Comparison of ENCODE assay signal across 22 cellular contexts in the genomic region with DNA sequence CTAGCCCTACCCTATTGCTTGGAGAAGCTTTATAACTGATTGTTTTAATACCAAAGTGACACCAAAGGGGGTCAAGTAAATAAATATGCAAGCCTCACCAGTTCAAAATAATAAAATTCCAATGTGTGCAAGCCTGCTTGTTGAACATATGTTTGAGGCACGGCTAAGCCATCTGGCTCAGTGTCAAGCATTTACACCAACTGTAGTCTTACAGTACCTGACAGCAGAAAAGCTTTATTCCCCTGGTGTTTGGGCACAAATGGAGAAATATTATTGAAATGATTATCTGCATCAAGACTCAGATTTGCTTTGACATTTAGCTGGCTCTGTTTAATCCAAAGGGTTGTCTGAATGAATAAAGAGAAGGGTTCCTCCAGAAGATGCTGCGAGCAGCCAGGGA.
DNase-seq lines count a peak whose midpoint lies in the region; TF ChIP-seq lines count a peak whose summit lies in the region.
"Had no signal": no experiment of that assay in that cellular context is flagged by ENCODE, and none has a peak within 500 bp of the region (broad histone marks: within the 10 kb centered on the region; RNA-seq: fewer than 3 reads in every experiment).

No MANE protein-coding gene starts in this region.

- H3K27me3 Mint-ChIP-seq in HFFc6 (ENCODE audit: insufficient read depth) (no peaks in the 10 kb centered on the region; the same call in 1 of the 2 replicates), progenitor cell of endocrine pancreas (no peaks in the 10 kb centered on the region)
- H3K27me3 Mint-ChIP-seq: activated CD8-positive, alpha-beta memory T cell treated with anti-CD3 and anti-CD28 coated beads, Interleukin-2, amount 10 ng/mL, durations not matched to agents 7 days and 5 days; stimulated activated naive B cell treated with anti-CD40 and anti-IgM and Interleukin-4, amounts not matched to agents 10 μg/mL and 1 μg/mL and 100 μg/mL, for 72 hours had no signal

- TF ChIP-seq CTCF in AG10803 (conservative IDR thresholded peaks at IDR 0.05; ENCODE audit: low read length), result no peak
- no peak for TF ChIP-seq CTCF in HFFc6 (IDR thresholded peaks at IDR 0.05)
- TF ChIP-seq CTCF in progenitor cell of endocrine pancreas (IDR thresholded peaks at IDR 0.05; ENCODE audit: unreplicated experiment), result no peak

- no peaks in the 10 kb centered on the region for H3K36me3 Mint-ChIP-seq in HFFc6 (ENCODE audit: low read depth)
- no peaks in the 10 kb centered on the region for H3K36me3 Mint-ChIP-seq in progenitor cell of endocrine pancreas (ENCODE audit: insufficient read depth)
- H3K36me3 Mint-ChIP-seq: activated CD8-positive, alpha-beta memory T cell treated with anti-CD3 and anti-CD28 coated beads, Interleukin-2, amount 10 ng/mL, durations not matched to agents 7 days and 5 days; activated naive CD4-positive, alpha-beta T cell treated with anti-CD3 and anti-CD28 coated beads, Interleukin-2, amount 50 U/mL, for 24 hours; naive thymus-derived CD8-positive, alpha-beta T cell; stimulated activated naive B cell treated with anti-CD40 and anti-IgM and Interleukin-4, amounts not matched to agents 10 μg/mL and 1 μg/mL and 100 μg/mL, for 72 hours had no signal

- H3K4me3 Mint-ChIP-seq in HFFc6, result peak overlapping the region; percentile 45; the same call in 1 of the 2 replicates
- no peak overlapping the region for H3K4me3 Mint-ChIP-seq in progenitor cell of endocrine pancreas (ENCODE audit: low read depth)
- H3K4me3 Mint-ChIP-seq: activated CD8-positive, alpha-beta memory T cell treated with anti-CD3 and anti-CD28 coated beads, Interleukin-2, amount 10 ng/mL, durations not matched to agents 7 days and 5 days; activated naive CD4-positive, alpha-beta T cell treated with anti-CD3 and anti-CD28 coated beads, Interleukin-2, amount 50 U/mL, for 24 hours; H9; naive thymus-derived CD8-positive, alpha-beta T cell; stimulated activated naive B cell treated with anti-CD40 and anti-IgM and Interleukin-4, amounts not matched to agents 10 μg/mL and 1 μg/mL and 100 μg/mL, for 72 hours had no signal

- DNase-seq in AG10803 (ENCODE audit: low read depth) (peak; percentile 2), HFFc6 (no peak), NCI-H524 treated with DMSO at 0.1 percent for 48 hours (lab: John Stamatoyannopoulos, UW) (peak; percentile 62), cerebellar nuclear complex (lab: John Stamatoyannopoulos, UW) (peak; percentile 3 to 56), progenitor cell of endocrine pancreas (ENCODE audit: low spot score, unreplicated experiment) (no peak), DMS79 (lab: John Stamatoyannopoulos, UW) (no peak)
- no peak for DNase-seq in activated T-cell treated with anti-CD3 and anti-CD28 coated beads, Interleukin-2, amount 50 U/mL, for 48 hours
- DNase-seq in activated naive CD4-positive, alpha-beta T cell treated with Interleukin-2 at 50 U/mL for 16 hours, result no peak
- DNase-seq: activated CD4-positive, alpha-beta T cell treated with anti-CD3 and anti-CD28 coated beads, Interleukin-2, amount 50 U/mL, for 1 hour; activated CD8-positive, alpha-beta memory T cell treated with anti-CD3 and anti-CD28 coated beads, Interleukin-2, amount 10 ng/mL, durations not matched to agents 7 days and 5 days; COR-L47; foreskin fibroblast; H9; naive thymus-derived CD8-positive, alpha-beta T cell; NCI-H1048; NCI-H526; stimulated activated CD4-positive, alpha-beta T cell treated with anti-CD3 and anti-CD28 coated beads, Interleukin-4, amount 100 ng/mL, for 1 hour; stimulated activated naive B cell treated with anti-CD40 and anti-IgM and Interleukin-4, amounts not matched to agents 10 μg/mL and 1 μg/mL and 100 μg/mL, for 72 hours had no signal

- H3K27ac Mint-ChIP-seq in HFFc6 (no peak overlapping the region), progenitor cell of endocrine pancreas (no peak overlapping the region)
- H3K27ac Mint-ChIP-seq: activated CD8-positive, alpha-beta memory T cell treated with anti-CD3 and anti-CD28 coated beads, Interleukin-2, amount 10 ng/mL, durations not matched to agents 7 days and 5 days; activated naive CD4-positive, alpha-beta T cell treated with anti-CD3 and anti-CD28 coated beads, Interleukin-2, amount 50 U/mL, for 24 hours; H9; naive thymus-derived CD8-positive, alpha-beta T cell; stimulated activated naive B cell treated with anti-CD40 and anti-IgM and Interleukin-4, amounts not matched to agents 10 μg/mL and 1 μg/mL and 100 μg/mL, for 72 hours had no signal

- no peak overlapping the region for H3K4me3 ChIP-seq in AG10803 (ENCODE audit: low read length)
- H3K4me3 ChIP-seq: ascending aorta; BLaER1 treated with 17β-estradiol and CSF1 and Interleukin-3, amounts not matched to agents 10 nM and 100 nM; vagina had no signal

- H3K4me1 Mint-ChIP-seq in HFFc6 (ENCODE audit: low read depth) (peaks cover 5% of the 10 kb centered on the region; the same call in 1 of the 2 replicates), progenitor cell of endocrine pancreas (ENCODE audit: low read depth) (peaks cover 9% of the 10 kb centered on the region)
- H3K4me1 Mint-ChIP-seq: activated CD8-positive, alpha-beta memory T cell treated with anti-CD3 and anti-CD28 coated beads, Interleukin-2, amount 10 ng/mL, durations not matched to agents 7 days and 5 days; activated naive CD4-positive, alpha-beta T cell treated with anti-CD3 and anti-CD28 coated beads, Interleukin-2, amount 50 U/mL, for 24 hours; naive thymus-derived CD8-positive, alpha-beta T cell; stimulated activated naive B cell treated with anti-CD40 and anti-IgM and Interleukin-4, amounts not matched to agents 10 μg/mL and 1 μg/mL and 100 μg/mL, for 72 hours had no signal

- H3K9me3 Mint-ChIP-seq in HFFc6 (no peaks in the 10 kb centered on the region), progenitor cell of endocrine pancreas (ENCODE audit: low read depth) (no peaks in the 10 kb centered on the region)
- H3K9me3 Mint-ChIP-seq: activated naive CD4-positive, alpha-beta T cell treated with anti-CD3 and anti-CD28 coated beads, Interleukin-2, amount 50 U/mL, for 24 hours; H9; naive thymus-derived CD8-positive, alpha-beta T cell; stimulated activated naive B cell treated with anti-CD40 and anti-IgM and Interleukin-4, amounts not matched to agents 10 μg/mL and 1 μg/mL and 100 μg/mL, for 72 hours had no signal

Comparison
In these comparisons a context has a peak if more than half of its experiments do, and no peak if none do; other contexts are left out.
1. DNase-seq: peak in AG10803 (single experiment), NCI-H524 treated with DMSO at 0.1 percent for 48 hours (single experiment) and cerebellar nuclear complex (2 of 2); none in HFFc6 (single experiment), activated T-cell treated with anti-CD3 and anti-CD28 coated beads, Interleukin-2, amount 50 U/mL, for 48 hours (0 of 2), progenitor cell of endocrine pancreas (single experiment), DMS79 (single experiment) and activated naive CD4-positive, alpha-beta T cell treated with Interleukin-2 at 50 U/mL for 16 hours (single experiment).